9 cellular contexts compared by ENCODE assay signal in genomic region chr16:84021488-84021887, GRCh38. TPM values are rescaled to one million over a fixed set of nuclear protein-coding genes. Genes with fewer than 3 reads are reported as not detected.
"Had no signal": no experiment of that assay in that cellular context is flagged by ENCODE, and none has a peak within 500 bp of the region (broad histone marks: within the 10 kb centered on the region; RNA-seq: fewer than 3 reads in every experiment).

No MANE protein-coding gene starts in this region.

- H3K4me3 Mint-ChIP-seq: IgD-negative memory B cell had no signal

- H3K27ac ChIP-seq: HL-60 had no signal

- H3K36me3 Mint-ChIP-seq: IgD-negative memory B cell had no signal

- FAIRE-seq: HepG2, HTR-8/SVneo had no signal

- DNase-seq: IMR-90, KBM-7, KG1 had no signal

- H3K27ac Mint-ChIP-seq: IgD-negative memory B cell had no signal

- H3K4me1 Mint-ChIP-seq: IgD-negative memory B cell had no signal

RNA-seq across cellular contexts. Expression of gene SLC38A8, which starts 21.1 kb away (rescaled TPM):
- total RNA-seq: HT-29, HT1080, IMR-90 had no signal
- polyA plus RNA-seq: IgD-negative memory B cell, IMR-90 had no signal

RNA-seq across cellular contexts. Expression of gene NECAB2, which starts 53.4 kb away (rescaled TPM):
- total RNA-seq: HT-29, HT1080, IMR-90 had no signal
- polyA plus RNA-seq: IgD-negative memory B cell had no signal
